8 cellular contexts compared by ENCODE assay signal in the genomic region with DNA sequence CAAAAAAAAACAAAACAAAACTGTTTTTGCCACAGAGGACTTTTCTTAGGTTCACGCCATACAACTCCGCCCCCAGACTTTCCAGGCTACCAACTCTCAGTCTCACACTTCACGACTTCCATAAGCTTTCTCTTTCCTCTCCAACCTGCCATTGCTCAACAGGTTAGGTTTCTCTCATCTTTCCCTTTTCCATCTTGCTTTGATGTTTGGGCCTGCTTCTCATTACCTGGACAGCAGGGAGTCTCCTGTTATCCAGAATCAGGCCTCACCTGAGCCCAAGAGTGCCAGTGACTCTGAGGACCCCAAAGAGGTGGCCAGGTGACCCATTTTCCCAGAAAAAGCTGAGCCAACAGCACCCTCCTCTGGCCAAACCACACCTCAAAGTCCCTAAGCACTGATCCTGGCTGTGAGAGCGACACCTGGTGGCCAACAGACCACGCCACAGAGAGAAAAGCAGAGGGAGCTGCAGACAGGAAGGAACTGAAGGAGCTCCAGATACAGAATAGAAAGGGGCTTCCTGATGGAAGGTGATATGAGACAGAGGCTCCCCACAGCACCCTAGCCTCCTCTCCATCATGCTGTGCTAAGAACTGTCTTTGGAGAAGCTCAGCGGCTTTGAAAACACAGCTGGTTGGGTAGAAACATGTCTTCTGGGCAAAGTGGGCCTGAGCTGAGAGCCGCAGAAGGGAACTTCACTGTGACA. TPM values are rescaled to one million over a fixed set of nuclear protein-coding genes. Genes with fewer than 3 reads are reported as not detected.
DNase-seq lines count a peak whose midpoint lies in the region; ATAC-seq and TF ChIP-seq lines count a peak whose summit lies in the region.

No MANE protein-coding gene starts in this region.

- H3K4me1 ChIP-seq in thoracic aorta (ENCODE audit: control insufficient read depth in 1 of 2, low read depth in 2 of 2) = peaks cover 0 to 13% of the 10 kb centered on the region in 2 donors

- no peaks in the 10 kb centered on the region for H3K9me3 ChIP-seq in thoracic aorta

- peaks cover 5% of the 10 kb centered on the region for H3K36me3 Mint-ChIP-seq in osteocyte (ENCODE audit: unreplicated experiment)

- ATAC-seq in thoracic aorta (ENCODE audit: insufficient number of reproducible peaks, low FRiP score, low read depth) (no peak), GM18511 (IDR thresholded peaks at IDR 0.05; ENCODE audit: unreplicated experiment) (no peak)

- peak; percentile 93 for DNase-seq in ELF-1 (ENCODE audit: low read depth, low spot score)
- peak; percentile 90 for DNase-seq in SK-MEL-5 (ENCODE audit: low read depth, low spot score)
- DNase-seq in activated naive CD4-positive, alpha-beta T cell treated with Interleukin-2 at 50 U/mL for 16 hours = peak; percentile 86
- DNase-seq in glomerular endothelial cell (ENCODE audit: extremely low read depth, low read depth, low spot score) = peak; percentile 48
- DNase-seq in osteocyte (ENCODE audit: extremely low spot score, unreplicated experiment) = peak; percentile 93
- DNase-seq in thoracic aorta (ENCODE audit: low spot score) = no peak

- no peak overlapping the region for H3K27ac Mint-ChIP-seq in osteocyte (ENCODE audit: unreplicated experiment)

- H3K27me3 ChIP-seq in thoracic aorta (replicated peaks; ENCODE audit: insufficient read depth) = no peaks in the 10 kb centered on the region

- H3K4me3 ChIP-seq in thoracic aorta = no peak overlapping the region

- TF ChIP-seq CTCF in LNCAP (IDR thresholded peaks at IDR 0.05) (peak; percentile 100), osteocyte (IDR thresholded peaks at IDR 0.05) (peak; percentile 100), thoracic aorta (IDR thresholded peaks at IDR 0.05) (peak; percentile 95)

- H3K36me3 ChIP-seq in thoracic aorta = no peaks in the 10 kb centered on the region

- H3K4me3 Mint-ChIP-seq in osteocyte (ENCODE audit: unreplicated experiment) = no peak overlapping the region

- H3K27ac ChIP-seq in thoracic aorta = peak overlapping the region; percentile 14 to 16

- no peaks in the 10 kb centered on the region for H3K9me3 Mint-ChIP-seq in osteocyte (ENCODE audit: unreplicated experiment)

- H3K27me3 Mint-ChIP-seq in osteocyte (ENCODE audit: unreplicated experiment) = no peaks in the 10 kb centered on the region

- peaks cover 28% of the 10 kb centered on the region for H3K4me1 Mint-ChIP-seq in osteocyte (ENCODE audit: unreplicated experiment)

- in situ Hi-C loops in SK-MEL-5 (cut with HindIII; ENCODE audit: low pct_unique_long_range_greater_than_20kb, low sequenced_read_pairs) = no loop called here

RNA-seq across cellular contexts. Expression of a gene that starts 4.0 kb away (rescaled TPM):
- total RNA-seq in SK-MEL-5 (2014; rRNA removed; shearing (Covaris generic)) = 41.6 and 43.8 TPM in 2 replicates
- polyA plus RNA-seq in SK-MEL-5 (2015; cell fraction: cytosol; rRNA removed) = 43.9 and 45.9 TPM in 2 replicates
- 14.8 and 17.1 TPM in 2 replicates for polyA plus RNA-seq in SK-MEL-5 (2015; cell fraction: nucleus; rRNA removed)
- 10.8 and 12.7 TPM in 2 replicates for total RNA-seq in glomerular endothelial cell
- total RNA-seq in osteocyte = 11.3 and 11.9 TPM in 2 replicates
- total RNA-seq in thoracic aorta = 10 to 100 TPM in 1 of 2 donors, 1 to 10 TPM in 1; 5.9 to 15.2 TPM

RNA-seq across cellular contexts. Expression of a gene that starts 4.1 kb away (rescaled TPM):
- total RNA-seq in SK-MEL-5 (2014; rRNA removed; shearing (Covaris generic)) = 412 and 439 TPM in 2 replicates
- polyA plus RNA-seq in SK-MEL-5 (2015; cell fraction: cytosol; rRNA removed) = 246 and 431 TPM in 2 replicates
- 46.9 and 68.6 TPM in 2 replicates for polyA plus RNA-seq in SK-MEL-5 (2015; cell fraction: nucleus; rRNA removed)
- total RNA-seq in glomerular endothelial cell = 390 and 429 TPM in 2 replicates
- 186 and 198 TPM in 2 replicates for total RNA-seq in osteocyte
- 100 to 1,000 TPM; 112 to 164 TPM for total RNA-seq in thoracic aorta

RNA-seq across cellular contexts. Expression of a gene that starts 6.0 kb away (rescaled TPM):
- total RNA-seq in SK-MEL-5 (2014; rRNA removed; shearing (Covaris generic)) = 4.9 and 7.4 TPM in 2 replicates
- polyA plus RNA-seq in SK-MEL-5 (2015; cell fraction: cytosol; rRNA removed) = 8.5 and 20.2 TPM in 2 replicates
- 105 and 138 TPM in 2 replicates for polyA plus RNA-seq in SK-MEL-5 (2015; cell fraction: nucleus; rRNA removed)
- total RNA-seq in glomerular endothelial cell = 35.3 and 35.4 TPM in 2 replicates
- total RNA-seq in osteocyte = 76.7 and 88.2 TPM in 2 replicates
- total RNA-seq in thoracic aorta = 100 to 1,000 TPM; 177 to 210 TPM

RNA-seq across cellular contexts. Expression of a gene that starts 10.6 kb away (rescaled TPM):
- 5.5 and 7.7 TPM in 2 replicates for total RNA-seq in SK-MEL-5 (2014; rRNA removed; shearing (Covaris generic))
- 9.6 and 10.4 TPM in 2 replicates for polyA plus RNA-seq in SK-MEL-5 (2015; cell fraction: cytosol; rRNA removed)
- 22.9 and 24.8 TPM in 2 replicates for polyA plus RNA-seq in SK-MEL-5 (2015; cell fraction: nucleus; rRNA removed)
- 4.7 and 8.6 TPM in 2 replicates for total RNA-seq in glomerular endothelial cell
- 8.5 and 9.3 TPM in 2 replicates for total RNA-seq in osteocyte
- total RNA-seq in thoracic aorta = 1 to 10 TPM; 4.0 to 8.3 TPM
